16 cellular contexts compared by ENCODE assay signal in the genomic region with DNA sequence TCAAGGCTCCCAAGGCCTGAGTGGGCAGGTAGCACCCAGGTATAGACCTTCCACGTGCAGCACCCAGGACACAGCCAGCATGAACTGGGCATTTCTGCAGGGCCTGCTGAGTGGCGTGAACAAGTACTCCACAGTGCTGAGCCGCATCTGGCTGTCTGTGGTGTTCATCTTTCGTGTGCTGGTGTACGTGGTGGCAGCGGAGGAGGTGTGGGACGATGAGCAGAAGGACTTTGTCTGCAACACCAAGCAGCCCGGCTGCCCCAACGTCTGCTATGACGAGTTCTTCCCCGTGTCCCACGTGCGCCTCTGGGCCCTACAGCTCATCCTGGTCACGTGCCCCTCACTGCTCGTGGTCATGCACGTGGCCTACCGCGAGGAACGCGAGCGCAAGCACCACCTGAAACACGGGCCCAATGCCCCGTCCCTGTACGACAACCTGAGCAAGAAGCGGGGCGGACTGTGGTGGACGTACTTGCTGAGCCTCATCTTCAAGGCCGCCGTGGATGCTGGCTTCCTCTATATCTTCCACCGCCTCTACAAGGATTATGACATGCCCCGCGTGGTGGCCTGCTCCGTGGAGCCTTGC. TPM values are rescaled to one million over a fixed set of nuclear protein-coding genes. Genes with fewer than 3 reads are reported as not detected.
DNase-seq lines count a peak whose midpoint lies in the region; FAIRE-seq and TF ChIP-seq lines count a peak whose summit lies in the region.
"Had no signal": no experiment of that assay in that cellular context is flagged by ENCODE, and none has a peak within 500 bp of the region (broad histone marks: within the 10 kb centered on the region; RNA-seq: fewer than 3 reads in every experiment).

No MANE protein-coding gene starts in this region.

- H3K27ac ChIP-seq in RWPE1 = peak overlapping the region; percentile 89
- no peak overlapping the region for H3K27ac ChIP-seq in H1 (ENCODE audit: low read depth, low read length)
- H3K27ac ChIP-seq: BLaER1 treated with 17β-estradiol and CSF1 and Interleukin-3, amounts not matched to agents 10 nM and 100 nM had no signal

- H3K36me3 ChIP-seq in H1 (ENCODE audit: control insufficient read depth in 2 of 4, insufficient read depth in 4 of 4, low read length in 3 of 4) = no peaks in the 10 kb centered on the region
- H3K36me3 ChIP-seq: BLaER1 treated with 17β-estradiol and CSF1 and Interleukin-3, amounts not matched to agents 10 nM and 100 nM had no signal

- H3K79me2 ChIP-seq in H1 (ENCODE audit: control insufficient read depth in 1 of 2, insufficient read depth in 2 of 2, low read length in 2 of 2) = no peaks in the 10 kb centered on the region

- FAIRE-seq in H1 (lab: Jason Lieb, UNC) = no peak
- FAIRE-seq: GM12891 had no signal

- no peak overlapping the region for H2BK120ac ChIP-seq in H1 (replicated peaks; ENCODE audit: low read depth, low read length)

- no peak overlapping the region for H3K27ac Mint-ChIP-seq in Calu3 (ENCODE audit: unreplicated experiment)
- H3K27ac Mint-ChIP-seq: CD4-positive, CD25-positive, alpha-beta regulatory T cell had no signal

- no peak overlapping the region for H4K5ac ChIP-seq in H1 (ENCODE audit: insufficient read length, low read depth, low read length)

- H3K23me2 ChIP-seq in H1 (ENCODE audit: low read depth, low read length) = no peaks in the 10 kb centered on the region

- no peaks in the 10 kb centered on the region for H3K27me3 Mint-ChIP-seq in Calu3 (ENCODE audit: unreplicated experiment)

- no peaks in the 10 kb centered on the region; a peak in 1 of 4 replicates for H3K9me3 ChIP-seq in H1 (ENCODE audit: insufficient read depth in 2 of 2, low read depth in 1 of 2, low read length in 1 of 2)
- H3K9me3 ChIP-seq: BLaER1 treated with 17β-estradiol and CSF1 and Interleukin-3, amounts not matched to agents 10 nM and 100 nM had no signal

- CTCF ChIA-PET in Calu3 (lab: Charles Lee) (interaction anchor here (1.2 kb wide), 1 partner anchor 18 kb away, joined by 3 read pairs; no protein-coding TSS in a partner anchor), RWPE1 (lab: Yijun Ruan, JAX) (no interaction called here), H1 (lab: Charles Lee; ENCODE audit: partially characterized antibody) (interaction anchor here (1.3 kb wide), 1 partner anchor 10 kb away, joined by 3 read pairs; no protein-coding TSS in a partner anchor), GM10248 (lab: Yijun Ruan, JAX) (no interaction called here)

- POLR2A ChIA-PET in RWPE1 (lab: Yijun Ruan, JAX; ENCODE audit: low non-redundant PET) (no interaction called here), H1 (lab: Charles Lee; ENCODE audit: partially characterized antibody) (no interaction called here), GM10248 (lab: Yijun Ruan, JAX) (no interaction called here)

- TF ChIP-seq EP300 in H1 (IDR thresholded peaks at IDR 0.05; ENCODE audit: borderline replicate concordance in 1 of 2, low read depth in 2 of 2, low read length in 2 of 2) = no peak

- H3K23ac ChIP-seq in H1 (ENCODE audit: insufficient read length) = no peak overlapping the region

- H2BK20ac ChIP-seq in H1 (ENCODE audit: low read length) = no peak overlapping the region

- no peak for DNase-seq in Calu3
- no peak for DNase-seq in RWPE1 (ENCODE audit: low spot score)
- DNase-seq in H1 (ENCODE audit: low read depth in 1 of 2, low spot score in 2 of 2) = no peak
- DNase-seq in posterior vena cava (ENCODE audit: low spot score) = peak; percentile 69
- DNase-seq in GM10248 (ENCODE audit: extremely low spot score) = no peak
- DNase-seq in NCI-H526 treated with DMSO at 0.1 percent for 48 hours (lab: John Stamatoyannopoulos, UW) = no peak
- DNase-seq in effector CD8-positive, alpha-beta T cell (lab: John Stamatoyannopoulos, UW) = no peak
- DNase-seq: 8988T; CD4-positive, CD25-positive, alpha-beta regulatory T cell; DMS 273 treated with DMSO at 0.1 percent for 48 hours; HCEC 1CT had no signal

- peaks cover 10% of the 10 kb centered on the region for H3K36me3 Mint-ChIP-seq in Calu3 (ENCODE audit: insufficient read depth, unreplicated experiment)
- H3K36me3 Mint-ChIP-seq: CD4-positive, CD25-positive, alpha-beta regulatory T cell had no signal

- H3K4me3 ChIP-seq in H1 (ENCODE audit: extremely low read depth in 1 of 4, insufficient read depth in 2 of 4, low read depth in 3 of 4, low read length in 4 of 4) = no peak overlapping the region
- H3K4me3 ChIP-seq: BLaER1 treated with 17β-estradiol and CSF1 and Interleukin-3, amounts not matched to agents 10 nM and 100 nM had no signal

- no peaks in the 10 kb centered on the region; a peak in 1 of 7 replicates for H3K27me3 ChIP-seq in H1 (replicated peaks in 1 of 4; ENCODE audit: control insufficient read depth in 3 of 4, extremely low read depth in 1 of 4, insufficient read depth in 3 of 4, low read length in 3 of 4)
- H3K27me3 ChIP-seq: BLaER1 treated with 17β-estradiol and CSF1 and Interleukin-3, amounts not matched to agents 10 nM and 100 nM had no signal

- H2BK5ac ChIP-seq in H1 (ENCODE audit: low read depth, low read length) = peak overlapping the region; percentile 4; the same call in 1 of the 2 replicates

- no peak for TF ChIP-seq RAD21 in H1 (IDR thresholded peaks at IDR 0.05 in 1 of 2, conservative IDR thresholded peaks at IDR 0.05 in 1 of 2; ENCODE audit: low read depth in 2 of 2, low read length in 2 of 2)

- no peak overlapping the region for H3K14ac ChIP-seq in H1 (ENCODE audit: insufficient read length)

- intact Hi-C loops in Calu3 (cut with micrococcal nuclease; ENCODE audit: unreplicated experiment) (no loop called here), posterior vena cava (cut with DNase I) (no loop called here)

- H3K4me2 ChIP-seq in H1 (ENCODE audit: insufficient read depth in 1 of 2, low read depth in 2 of 2, low read length in 2 of 2) = no peak overlapping the region
- H3K4me2 ChIP-seq: BLaER1 treated with 17β-estradiol and CSF1 and Interleukin-3, amounts not matched to agents 10 nM and 100 nM had no signal

- TF ChIP-seq CTCF in Calu3 (IDR thresholded peaks at IDR 0.05; ENCODE audit: unreplicated experiment) (no peak), RWPE1 (conservative IDR thresholded peaks at IDR 0.05; ENCODE audit: low read depth) (no peak), H1 (IDR thresholded peaks at IDR 0.05; ENCODE audit: control extremely low read depth in 1 of 3, insufficient read depth in 1 of 3, low read depth in 1 of 3, low read length in 3 of 3) (no peak), GM10248 (IDR thresholded peaks at IDR 0.05; ENCODE audit: control extremely low read depth, extremely low read depth, low read depth, missing control alignments) (no peak)

- peak overlapping the region; percentile 50; the same call in 1 of the 2 replicates for H2BK15ac ChIP-seq in H1 (ENCODE audit: low read length)

- BruUV-seq in Calu3 (replicated peaks; lab: Mats Ljungman, UMichigan) = TSS peak; percentile 6

- no peak overlapping the region for H3K56ac ChIP-seq in H1 (replicated peaks; ENCODE audit: insufficient read length, low read depth, low read length)

- peaks cover 31% of the 10 kb centered on the region for H3K4me1 Mint-ChIP-seq in Calu3 (ENCODE audit: low read depth, unreplicated experiment)
- H3K4me1 Mint-ChIP-seq: CD4-positive, CD25-positive, alpha-beta regulatory T cell had no signal

- peak overlapping the region; percentile 15 for H3K4ac ChIP-seq in H1 (replicated peaks; ENCODE audit: insufficient read length, low read depth, low read length)

- H3K79me1 ChIP-seq in H1 (ENCODE audit: low read depth, low read length) = no peaks in the 10 kb centered on the region

- H4K20me1 ChIP-seq in H1 (replicated peaks in 1 of 2; ENCODE audit: control insufficient read depth in 1 of 2, insufficient read depth in 2 of 2, low read length in 2 of 2) = no peaks in the 10 kb centered on the region
- H4K20me1 ChIP-seq: BLaER1 treated with 17β-estradiol and CSF1 and Interleukin-3, amounts not matched to agents 10 nM and 100 nM had no signal

- H3K4me3 Mint-ChIP-seq in Calu3 (ENCODE audit: low read depth, unreplicated experiment) = no peak overlapping the region
- H3K4me3 Mint-ChIP-seq: CD4-positive, CD25-positive, alpha-beta regulatory T cell had no signal

- peak overlapping the region; percentile 15 for H4K91ac ChIP-seq in H1 (replicated peaks; ENCODE audit: insufficient read length, low read length)

- no peak overlapping the region for H3K18ac ChIP-seq in H1 (ENCODE audit: extremely low read depth, low read length)

- peaks cover 5 to 20% (median 8%) of the 10 kb centered on the region in 4 experiments for H3K4me1 ChIP-seq in H1 (replicated peaks in 1 of 4; ENCODE audit: control insufficient read depth in 3 of 4, insufficient read depth in 4 of 4, low read length in 3 of 4)
- H3K4me1 ChIP-seq: BLaER1 treated with 17β-estradiol and CSF1 and Interleukin-3, amounts not matched to agents 10 nM and 100 nM had no signal

- 94% methylated on average over 33 of the region's 33 CpGs; no CpG with 5 or more reads in 1 of the 2 experiments for WGBS in H1 (ENCODE audit: extremely low coverage in 1 of 2, insufficient coverage in 1 of 2, insufficient read length in 1 of 2, insufficient replicate concordance in 2 of 2, low coverage in 1 of 2, low lambda C conversion rate in 2 of 2, missing lambda C conversion rate in 1 of 2), 2 experiments

- peak overlapping the region; percentile 35; the same call in 1 of the 2 replicates for H2BK12ac ChIP-seq in H1 (ENCODE audit: low read depth, low read length)

- H4K8ac ChIP-seq in H1 (ENCODE audit: extremely low read depth, insufficient read depth, low read length) = peak overlapping the region; percentile 41; the same call in 1 of the 2 replicates

- no peak for TF ChIP-seq POLR2A in H1 (IDR thresholded peaks at IDR 0.05; ENCODE audit: control extremely low read depth in 1 of 2, low read depth in 2 of 2, low read length in 2 of 2)

- H3K9me3 Mint-ChIP-seq in Calu3 (ENCODE audit: low read depth, unreplicated experiment) = no peaks in the 10 kb centered on the region
- H3K9me3 Mint-ChIP-seq: CD4-positive, CD25-positive, alpha-beta regulatory T cell had no signal

- H2AFZ ChIP-seq in H1 (ENCODE audit: low read length) = no peak overlapping the region

- no peak overlapping the region for H3K9ac ChIP-seq in H1 (replicated peaks in 1 of 4; ENCODE audit: extremely low read depth in 1 of 4, low read depth in 3 of 4, low read length in 3 of 4)
- H3K9ac ChIP-seq: BLaER1 treated with 17β-estradiol and CSF1 and Interleukin-3, amounts not matched to agents 10 nM and 100 nM had no signal

- H2AK5ac ChIP-seq in H1 (ENCODE audit: low read depth, low read length) = no peak overlapping the region

RNA-seq across cellular contexts. Expression of gene GJB4, which starts 1.7 kb away (rescaled TPM):
- total RNA-seq in Calu3 (2022) (2.5 and 2.6 TPM in 2 replicates), posterior vena cava (not detected)
- 0.11 and 0.20 TPM in 2 replicates for total RNA-seq in H1 (2021; fragmentation: NEBNext Ultra II Directional; extraction: Animal tissue kit (Norgen Biotek cat#: 25700))
- polyA plus RNA-seq in H1 (2011; rRNA removed) = 0.36 and 0.41 TPM in 2 replicates
- 0.30 TPM for polyA plus RNA-seq in H1 (2011; cell fraction: cytosol; rRNA removed)
- 0.24 TPM for polyA plus RNA-seq in H1 (2011; cell fraction: nucleus; rRNA removed)
- 0.13 to 0.45 TPM (median 0.24 TPM) in 4 replicates for polyA plus RNA-seq in H1 (2012, experiment 1 of 2)
- polyA plus RNA-seq in H1 (2012, experiment 2 of 2) = 0.17 TPM
- 0.24 TPM for polyA plus RNA-seq in H1 (2013, experiment 1 of 2)
- polyA plus RNA-seq in H1 (2013, experiment 2 of 2) = 0.24 TPM
- 0.17 and 0.57 TPM in 2 replicates for polyA minus RNA-seq in H1 (2011; rRNA and poly(A)+ RNA removed)
- polyA minus RNA-seq in H1 (2011; cell fraction: cytosol; rRNA and poly(A)+ RNA removed) = not detected
- 0.70 TPM for polyA minus RNA-seq in H1 (2011; cell fraction: nucleus; rRNA and poly(A)+ RNA removed)
- total RNA-seq: CD4-positive, CD25-positive, alpha-beta regulatory T cell; H4; HT1080 had no signal
- polyA plus RNA-seq: CD4-positive, CD25-positive, alpha-beta regulatory T cell had no signal

RNA-seq across cellular contexts. Expression of gene GJB5, which starts 6.4 kb away (rescaled TPM):
- total RNA-seq in Calu3 (2022) = 0.73 and 1.1 TPM in 2 replicates
- 0.71 and 0.86 TPM in 2 replicates for total RNA-seq in H1 (2021; fragmentation: NEBNext Ultra II Directional; extraction: Animal tissue kit (Norgen Biotek cat#: 25700))
- 3.1 and 3.3 TPM in 2 replicates for polyA plus RNA-seq in H1 (2011; rRNA removed)
- 2.5 TPM for polyA plus RNA-seq in H1 (2011; cell fraction: cytosol; rRNA removed)
- 1.9 TPM for polyA plus RNA-seq in H1 (2011; cell fraction: nucleus; rRNA removed)
- 0.69 to 1.5 TPM (median 1.1 TPM) in 4 replicates for polyA plus RNA-seq in H1 (2012, experiment 1 of 2)
- polyA plus RNA-seq in H1 (2012, experiment 2 of 2) = 1.2 TPM
- 1.4 TPM for polyA plus RNA-seq in H1 (2013, experiment 1 of 2)
- 1.4 TPM for polyA plus RNA-seq in H1 (2013, experiment 2 of 2)
- polyA minus RNA-seq in H1 (2011; rRNA and poly(A)+ RNA removed) = 1.0 and 1.7 TPM in 2 replicates
- polyA minus RNA-seq in H1 (2011; cell fraction: cytosol; rRNA and poly(A)+ RNA removed) = not detected
- polyA minus RNA-seq in H1 (2011; cell fraction: nucleus; rRNA and poly(A)+ RNA removed) = 1.4 TPM
- not detected for total RNA-seq in posterior vena cava
- total RNA-seq: CD4-positive, CD25-positive, alpha-beta regulatory T cell; Daoy; H4; HT1080 had no signal

RNA-seq across cellular contexts. Expression of gene GJB3, which starts 19.7 kb away (rescaled TPM):
- total RNA-seq in Calu3 (2022) (23.1 and 23.5 TPM in 2 replicates), posterior vena cava (not detected)
- 0.93 and 1.1 TPM in 2 replicates for total RNA-seq in H1 (2021; fragmentation: NEBNext Ultra II Directional; extraction: Animal tissue kit (Norgen Biotek cat#: 25700))
- 1.6 and 1.7 TPM in 2 replicates for polyA plus RNA-seq in H1 (2011; rRNA removed)
- 1.0 TPM for polyA plus RNA-seq in H1 (2011; cell fraction: cytosol; rRNA removed)
- 0.81 TPM for polyA plus RNA-seq in H1 (2011; cell fraction: nucleus; rRNA removed)
- 0.90 to 1.2 TPM (median 1.2 TPM) in 4 replicates for polyA plus RNA-seq in H1 (2012, experiment 1 of 2)
- 1.6 TPM for polyA plus RNA-seq in H1 (2012, experiment 2 of 2)
- 2.6 TPM for polyA plus RNA-seq in H1 (2013, experiment 1 of 2)
- 2.7 TPM for polyA plus RNA-seq in H1 (2013, experiment 2 of 2)
- polyA minus RNA-seq in H1 (2011; rRNA and poly(A)+ RNA removed) = 0.29 and 0.82 TPM in 2 replicates
- polyA minus RNA-seq in H1 (2011; cell fraction: cytosol; rRNA and poly(A)+ RNA removed) = not detected
- 0.90 TPM for polyA minus RNA-seq in H1 (2011; cell fraction: nucleus; rRNA and poly(A)+ RNA removed)
- total RNA-seq: CD4-positive, CD25-positive, alpha-beta regulatory T cell; Daoy; H4; HT1080 had no signal
- polyA plus RNA-seq: CD4-positive, CD25-positive, alpha-beta regulatory T cell had no signal

RNA-seq across cellular contexts. Expression of gene GJA4, which starts 31.5 kb away (rescaled TPM):
- not detected in 2 replicates for total RNA-seq in Calu3 (2022)
- total RNA-seq in H1 (2021; fragmentation: NEBNext Ultra II Directional; extraction: Animal tissue kit (Norgen Biotek cat#: 25700)) = 2.7 and 3.2 TPM in 2 replicates
- polyA plus RNA-seq in H1 (2011; rRNA removed) = 3.9 and 4.3 TPM in 2 replicates
- 2.4 TPM for polyA plus RNA-seq in H1 (2011; cell fraction: cytosol; rRNA removed)
- polyA plus RNA-seq in H1 (2011; cell fraction: nucleus; rRNA removed) = 3.8 TPM
- polyA plus RNA-seq in H1 (2012, experiment 1 of 2) = 1.6 to 3.4 TPM (median 2.7 TPM) in 4 replicates
- 2.7 TPM for polyA plus RNA-seq in H1 (2012, experiment 2 of 2)
- polyA plus RNA-seq in H1 (2013, experiment 1 of 2) = 14.8 TPM
- 15.5 TPM for polyA plus RNA-seq in H1 (2013, experiment 2 of 2)
- 0.82 and 1.0 TPM in 2 replicates for polyA minus RNA-seq in H1 (2011; rRNA and poly(A)+ RNA removed)
- polyA minus RNA-seq in H1 (2011; cell fraction: cytosol; rRNA and poly(A)+ RNA removed) = 2.1 TPM
- 1.9 TPM for polyA minus RNA-seq in H1 (2011; cell fraction: nucleus; rRNA and poly(A)+ RNA removed)
- total RNA-seq in posterior vena cava = 10 to 100 TPM; 21.8 to 26.8 TPM
- total RNA-seq: CD4-positive, CD25-positive, alpha-beta regulatory T cell; Daoy; H4; HT1080 had no signal
- polyA plus RNA-seq: CD4-positive, CD25-positive, alpha-beta regulatory T cell had no signal

Comparison
In these comparisons a context has a peak if more than half of its experiments do, and no peak if none do; other contexts are left out.
1. RNA of gene GJB3, which starts 19.7 kb away (total RNA-seq): 23.1 to 23.5 TPM in Calu3; 0.93 to 1.1 TPM in H1 and not detected in posterior vena cava; every median in the first group is over 10 times any median in the second.
2. CTCF ChIA-PET loops: an anchor here in Calu3 (1.2 kb wide) and H1 (1.3 kb wide); none called in RWPE1 and GM10248.